Comparison of ENCODE assay signal across 16 cellular contexts in genomic region chr6:10531942-10532341, GRCh38. TPM values are rescaled to one million over a fixed set of nuclear protein-coding genes. Genes with fewer than 3 reads are reported as not detected.
DNase-seq lines count a peak whose midpoint lies in the region; ATAC-seq, FAIRE-seq and TF ChIP-seq lines count a peak whose summit lies in the region.
"Had no signal": no experiment of that assay in that cellular context is flagged by ENCODE, and none has a peak within 500 bp of the region (broad histone marks: within the 10 kb centered on the region; RNA-seq: fewer than 3 reads in every experiment).

No MANE protein-coding gene starts in this region.

- H3K27ac ChIP-seq in breast epithelium (peak overlapping the region in 1 of 2 donors; percentile 43), mammary epithelial cell (ENCODE audit: insufficient read depth, low read depth, low read length) (no peak overlapping the region), H1 (ENCODE audit: low read depth, low read length) (no peak overlapping the region), stomach (peak overlapping the region in 4 of 5 donors; percentile 36 to 83 (median 48))
- H3K27ac ChIP-seq: parathyroid adenoma had no signal

- H2BK12ac ChIP-seq in H1 (ENCODE audit: low read depth, low read length), result no peak overlapping the region

- no peak overlapping the region for H2AFZ ChIP-seq in mammary epithelial cell (ENCODE audit: low read depth, low read length)
- peak overlapping the region; percentile 25; the same call in 1 of the 2 replicates for H2AFZ ChIP-seq in H1 (ENCODE audit: low read length)
- H2AFZ ChIP-seq: parathyroid adenoma had no signal

- no peak overlapping the region for H2BK120ac ChIP-seq in H1 (replicated peaks; ENCODE audit: low read depth, low read length)

- H3K4me2 ChIP-seq in mammary epithelial cell (ENCODE audit: insufficient read depth, low read depth, low read length), result no peak overlapping the region
- no peak overlapping the region for H3K4me2 ChIP-seq in H1 (ENCODE audit: insufficient read depth in 1 of 2, low read depth in 2 of 2, low read length in 2 of 2)

- H3K27me3 ChIP-seq in breast epithelium, result no peaks in the 10 kb centered on the region
- H3K27me3 ChIP-seq in mammary epithelial cell (ENCODE audit: insufficient read depth, low read length), result no peaks in the 10 kb centered on the region
- H3K27me3 ChIP-seq in H1 (replicated peaks in 1 of 4; ENCODE audit: control insufficient read depth in 3 of 4, extremely low read depth in 1 of 4, insufficient read depth in 3 of 4, low read length in 3 of 4), result no peaks in the 10 kb centered on the region
- no peaks in the 10 kb centered on the region for H3K27me3 ChIP-seq in stomach
- H3K27me3 ChIP-seq: gastrocnemius medialis, left lung, suprapubic skin had no signal

- no peak overlapping the region for H3K14ac ChIP-seq in H1 (ENCODE audit: insufficient read length)

- H3K79me1 ChIP-seq in H1 (ENCODE audit: low read depth, low read length), result no peaks in the 10 kb centered on the region

- H3K56ac ChIP-seq in H1 (replicated peaks; ENCODE audit: insufficient read length, low read depth, low read length), result no peak overlapping the region

- H3K36me3 ChIP-seq in breast epithelium, result no peaks in the 10 kb centered on the region
- H3K36me3 ChIP-seq in mammary epithelial cell (ENCODE audit: insufficient read depth, low read length), result no peaks in the 10 kb centered on the region
- no peaks in the 10 kb centered on the region for H3K36me3 ChIP-seq in H1 (ENCODE audit: control insufficient read depth in 2 of 4, insufficient read depth in 4 of 4, low read length in 3 of 4)
- peaks cover 0 to 2% (median 0%) of the 10 kb centered on the region in 4 donors for H3K36me3 ChIP-seq in stomach
- H3K36me3 ChIP-seq: gastrocnemius medialis, left lung, suprapubic skin had no signal

- H3K4me3 ChIP-seq in breast epithelium (peak overlapping the region in 2 of 3 donors; percentile 7 to 50), mammary epithelial cell (replicated peaks in 1 of 3; ENCODE audit: insufficient read depth in 1 of 3, low read depth in 2 of 3, low read length in 3 of 3) (no peak overlapping the region), NB4 (ENCODE audit: low read depth, low read length) (peak overlapping the region; percentile 90), H1 (ENCODE audit: extremely low read depth in 1 of 4, insufficient read depth in 2 of 4, low read depth in 3 of 4, low read length in 4 of 4) (no peak overlapping the region), stomach (peak overlapping the region; percentile 37 to 47 (median 38))
- H3K4me3 ChIP-seq: gastrocnemius medialis, suprapubic skin had no signal

- no peaks in the 10 kb centered on the region for H4K20me1 ChIP-seq in mammary epithelial cell (ENCODE audit: insufficient read depth, low read length)
- no peaks in the 10 kb centered on the region for H4K20me1 ChIP-seq in H1 (replicated peaks in 1 of 2; ENCODE audit: control insufficient read depth in 1 of 2, insufficient read depth in 2 of 2, low read length in 2 of 2)

- DNase-seq in breast epithelium (ENCODE audit: low spot score in 2 of 2) (no peak), mammary epithelial cell (no peak), NB4 (ENCODE audit: low read depth) (peak; percentile 41), H1 (ENCODE audit: low read depth in 1 of 2, low spot score in 2 of 2) (no peak), stomach (no peak), GM13976 (ENCODE audit: low spot score) (no peak)
- DNase-seq: gastrocnemius medialis; left lung; NCI-H2107; stimulated activated CD4-positive, alpha-beta T cell treated with anti-CD3 and anti-CD28 coated beads, Interleukin-4, amount 100 ng/mL, for 4 hours had no signal

- ATAC-seq in GM19395 (IDR thresholded peaks at IDR 0.05; ENCODE audit: unreplicated experiment) (no peak), HG02642 (IDR thresholded peaks at IDR 0.05; ENCODE audit: poor library complexity, unreplicated experiment) (no peak)
- ATAC-seq: gastrocnemius medialis, HCT116 had no signal

- H3K9ac ChIP-seq in mammary epithelial cell (ENCODE audit: insufficient read depth, low read length) (no peak overlapping the region), H1 (replicated peaks in 1 of 4; ENCODE audit: extremely low read depth in 1 of 4, low read depth in 3 of 4, low read length in 3 of 4) (no peak overlapping the region)
- H3K9ac ChIP-seq: parathyroid adenoma had no signal

- no peaks in the 10 kb centered on the region for H3K9me3 ChIP-seq in breast epithelium
- no peaks in the 10 kb centered on the region for H3K9me3 ChIP-seq in mammary epithelial cell (replicated peaks; ENCODE audit: insufficient read depth, low read length)
- no peaks in the 10 kb centered on the region for H3K9me3 ChIP-seq in H1 (ENCODE audit: insufficient read depth in 2 of 2, low read depth in 1 of 2, low read length in 1 of 2)
- no peaks in the 10 kb centered on the region for H3K9me3 ChIP-seq in stomach
- H3K9me3 ChIP-seq: gastrocnemius medialis, left lung, suprapubic skin had no signal

- H2BK5ac ChIP-seq in H1 (ENCODE audit: low read depth, low read length), result no peak overlapping the region

- no peak overlapping the region for H3K18ac ChIP-seq in H1 (ENCODE audit: extremely low read depth, low read length)

- CTCF ChIA-PET in mammary epithelial cell (lab: Charles Lee; ENCODE audit: low non-redundant PET) (no interaction called here), H1 (lab: Charles Lee; ENCODE audit: partially characterized antibody) (interaction anchor here (1.2 to 1.6 kb wide), 2 partner anchors 11 to 14 kb away, joined by 3 to 6 read pairs; no protein-coding TSS in a partner anchor)

- dilution Hi-C loops in mammary epithelial cell (cut with HindIII; ENCODE audit: low sequenced_read_pairs), result no loop called here

- no peak overlapping the region for H4K5ac ChIP-seq in H1 (ENCODE audit: insufficient read length, low read depth, low read length)

- no peak overlapping the region for H3K23ac ChIP-seq in H1 (ENCODE audit: insufficient read length)

- H2AK5ac ChIP-seq in H1 (ENCODE audit: low read depth, low read length), result no peak overlapping the region

- POLR2A ChIA-PET in H1 (lab: Charles Lee; ENCODE audit: partially characterized antibody), result interaction anchor here (1.3 to 1.7 kb wide), 2 partner anchors 9 to 12 kb away, joined by 5 to 7 read pairs; partner anchors contain the start of gene GCNT2

- H2BK20ac ChIP-seq in H1 (ENCODE audit: low read length), result no peak overlapping the region

- 64% methylated on average over 7 of the region's 9 CpGs for WGBS in mammary epithelial cell (ENCODE audit: low coverage, missing lambda C conversion rate)
- WGBS in H1 (ENCODE audit: extremely low coverage in 1 of 2, insufficient coverage in 1 of 2, insufficient read length in 1 of 2, insufficient replicate concordance in 2 of 2, low coverage in 1 of 2, low lambda C conversion rate in 2 of 2, missing lambda C conversion rate in 1 of 2), 2 experiments, result 86% methylated on average over 9 of the region's 9 CpGs; no CpG with 5 or more reads in 1 of the 2 experiments
- WGBS in stomach, 5 donors, result 53 to 64% (median 58%) methylated on average over 9 of the region's 9 CpGs

- intact Hi-C loops in breast epithelium (cut with DNase I; ENCODE audit: low total_unique reads) (no loop called here), mammary epithelial cell (cut with micrococcal nuclease) (no loop called here), stomach (cut with DNase I; ENCODE audit: low total_unique reads) (no loop called here)

- H2BK15ac ChIP-seq in H1 (ENCODE audit: low read length), result no peak overlapping the region

- no peak for FAIRE-seq in H1 (lab: Jason Lieb, UNC)
- FAIRE-seq: colon had no signal

- no peaks in the 10 kb centered on the region for H3K23me2 ChIP-seq in H1 (ENCODE audit: low read depth, low read length)

- in situ Hi-C loops in mammary epithelial cell (cut with MboI; ENCODE audit: low sequenced_read_pairs in 2 of 2) (no loop called here), GM13976 (cut with MboI; ENCODE audit: low sequenced_read_pairs, unreplicated experiment) (no loop called here)

- no peak for TF ChIP-seq CTCF in breast epithelium (IDR thresholded peaks at IDR 0.05)
- no peak for TF ChIP-seq CTCF in mammary epithelial cell (conservative IDR thresholded peaks at IDR 0.05 in 1 of 2, IDR thresholded peaks at IDR 0.05 in 1 of 2; ENCODE audit: extremely low read depth in 1 of 2, insufficient read depth in 1 of 2, low read depth in 1 of 2, low read length in 2 of 2)
- no peak for TF ChIP-seq CTCF in NB4 (IDR thresholded peaks at IDR 0.05; ENCODE audit: low read depth, low read length)
- TF ChIP-seq CTCF in H1 (IDR thresholded peaks at IDR 0.05; ENCODE audit: control extremely low read depth in 1 of 3, insufficient read depth in 1 of 3, low read depth in 1 of 3, low read length in 3 of 3), result no peak
- no peak for TF ChIP-seq CTCF in stomach (IDR thresholded peaks at IDR 0.05)
- TF ChIP-seq CTCF in GM13976 (IDR thresholded peaks at IDR 0.05; ENCODE audit: borderline replicate concordance, control extremely low read depth, extremely low read depth, insufficient read depth, missing control alignments), result no peak

- TF ChIP-seq POLR2A in breast epithelium (IDR thresholded peaks at IDR 0.05) (no peak), NB4 (IDR thresholded peaks at IDR 0.05; ENCODE audit: extremely low read depth, insufficient read length) (no peak), H1 (IDR thresholded peaks at IDR 0.05; ENCODE audit: control extremely low read depth in 1 of 2, low read depth in 2 of 2, low read length in 2 of 2) (no peak), stomach (IDR thresholded peaks at IDR 0.05) (no peak)

- BruUV-seq in mammary epithelial cell (replicated peaks; lab: Mats Ljungman, UMichigan), result no TSS peak

- H4K8ac ChIP-seq in H1 (ENCODE audit: extremely low read depth, insufficient read depth, low read length), result no peak overlapping the region

- no peak for TF ChIP-seq RAD21 in H1 (IDR thresholded peaks at IDR 0.05 in 1 of 2, conservative IDR thresholded peaks at IDR 0.05 in 1 of 2; ENCODE audit: low read depth in 2 of 2, low read length in 2 of 2)

- H3K4me1 ChIP-seq in breast epithelium (no peaks in the 10 kb centered on the region), mammary epithelial cell (ENCODE audit: insufficient read depth, low read length) (no peaks in the 10 kb centered on the region), H1 (replicated peaks in 1 of 4; ENCODE audit: control insufficient read depth in 3 of 4, insufficient read depth in 4 of 4, low read length in 3 of 4) (peaks cover 0 to 8% (median 2%) of the 10 kb centered on the region in 4 experiments; a peak in 4 of 7 replicates), stomach (peaks cover 0 to 74% (median 30%) of the 10 kb centered on the region in 4 donors)
- H3K4me1 ChIP-seq: gastrocnemius medialis, parathyroid adenoma had no signal

- no peak overlapping the region for H4K91ac ChIP-seq in H1 (replicated peaks; ENCODE audit: insufficient read length, low read length)

- no peak overlapping the region for H3K4ac ChIP-seq in H1 (replicated peaks; ENCODE audit: insufficient read length, low read depth, low read length)

- no peaks in the 10 kb centered on the region for H3K79me2 ChIP-seq in mammary epithelial cell (ENCODE audit: insufficient read depth, low read length)
- no peaks in the 10 kb centered on the region for H3K79me2 ChIP-seq in H1 (ENCODE audit: control insufficient read depth in 1 of 2, insufficient read depth in 2 of 2, low read length in 2 of 2)
- H3K79me2 ChIP-seq: parathyroid adenoma had no signal

- TF ChIP-seq EP300 in H1 (IDR thresholded peaks at IDR 0.05; ENCODE audit: borderline replicate concordance in 1 of 2, low read depth in 2 of 2, low read length in 2 of 2) (no peak), stomach (IDR thresholded peaks at IDR 0.05) (no peak)

RNA-seq across cellular contexts. Expression of gene GCNT2, which starts 10.8 kb away (rescaled TPM):
- total RNA-seq in breast epithelium, result 10 to 100 TPM in 2 of 3 donors, 1 to 10 TPM in 1; 1.4 to 22.0 (median 13.4) TPM
- under 1 TPM in 1 of 2 donors, not detected in 1; 0.33 TPM for total RNA-seq in mammary epithelial cell
- polyA plus RNA-seq in mammary epithelial cell, result 0.02 TPM
- not detected for polyA minus RNA-seq in mammary epithelial cell
- total RNA-seq in H1 (2021; fragmentation: NEBNext Ultra II Directional; extraction: Animal tissue kit (Norgen Biotek cat#: 25700)), result 52.5 and 54.3 TPM in 2 replicates
- polyA plus RNA-seq in H1 (2011; rRNA removed), result 14.4 and 19.3 TPM in 2 replicates
- 23.1 TPM for polyA plus RNA-seq in H1 (2011; cell fraction: cytosol; rRNA removed)
- 17.0 TPM for polyA plus RNA-seq in H1 (2011; cell fraction: nucleus; rRNA removed)
- polyA plus RNA-seq in H1 (2012, experiment 1 of 2), result 24.0 to 35.0 TPM (median 27.9 TPM) in 4 replicates
- 3.7 TPM for polyA plus RNA-seq in H1 (2012, experiment 2 of 2)
- polyA plus RNA-seq in H1 (2013, experiment 1 of 2), result 38.9 TPM
- 43.7 TPM for polyA plus RNA-seq in H1 (2013, experiment 2 of 2)
- 77.9 and 94.2 TPM in 2 replicates for polyA minus RNA-seq in H1 (2011; rRNA and poly(A)+ RNA removed)
- polyA minus RNA-seq in H1 (2011; cell fraction: cytosol; rRNA and poly(A)+ RNA removed), result 36.0 TPM
- 104 TPM for polyA minus RNA-seq in H1 (2011; cell fraction: nucleus; rRNA and poly(A)+ RNA removed)
- 100 to 1,000 TPM in 1 of 5 donors, 10 to 100 TPM in 4; 22.0 to 132 (median 50.0) TPM for total RNA-seq in stomach
- 10 to 100 TPM in 1 of 3 donors, 1 to 10 TPM in 2; 4.5 to 11.6 (median 7.3) TPM for polyA plus RNA-seq in stomach

Comparison
In these comparisons a context has a peak if more than half of its experiments do, and no peak if none do; other contexts are left out.
1. H3K4me3 ChIP-seq: peak in breast epithelium (2 of 3), NB4 (single experiment) and stomach (4 of 4); none in mammary epithelial cell (0 of 3) and H1 (0 of 4).
2. H3K27ac ChIP-seq: peak in stomach (4 of 5); none in mammary epithelial cell (single experiment) and H1 (single experiment).